Comparison of ENCODE assay signal across 9 cellular contexts in genomic region chr1:240575976-240576666, GRCh38. TPM values are rescaled to one million over a fixed set of nuclear protein-coding genes. Genes with fewer than 3 reads are reported as not detected.
DNase-seq lines count a peak whose midpoint lies in the region; ATAC-seq and TF ChIP-seq lines count a peak whose summit lies in the region.
"Had no signal": no experiment of that assay in that cellular context is flagged by ENCODE, and none has a peak within 500 bp of the region (broad histone marks: within the 10 kb centered on the region; RNA-seq: fewer than 3 reads in every experiment).

No MANE protein-coding gene starts in this region.

- intact Hi-C loops in natural killer cell (cut with micrococcal nuclease) = loop anchor here (2.0 kb wide), 1 partner anchor 37 kb away; the partner anchor contains the start of gene GREM2
- intact Hi-C loops in stomach (cut with DNase I; ENCODE audit: low total_unique reads) = no loop called here

- TF ChIP-seq EP300 in stomach (IDR thresholded peaks at IDR 0.05) = no peak

- peaks cover 22 to 23% of the 10 kb centered on the region in 2 donors for H3K4me1 Mint-ChIP-seq in natural killer cell

- H3K27me3 ChIP-seq in stomach = no peaks in the 10 kb centered on the region

- TF ChIP-seq CTCF in astrocyte of the cerebellum (IDR thresholded peaks at IDR 0.05; ENCODE audit: low read depth, low read length, missing control alignments) (no peak), natural killer cell (IDR thresholded peaks at IDR 0.05) (no peak), stomach (IDR thresholded peaks at IDR 0.05) (no peak)

- peak; percentile 23 for DNase-seq in CD1c-positive myeloid dendritic cell (ENCODE audit: extremely low spot score)
- DNase-seq in NCI-H82 treated with DMSO at 0.1 percent for 48 hours (lab: John Stamatoyannopoulos, UW; ENCODE audit: unreplicated experiment) = peak; percentile 50
- DNase-seq in astrocyte of the cerebellum (ENCODE audit: low read depth) = peak; percentile 47
- no peak for DNase-seq in natural killer cell
- no peak for DNase-seq in NCI-H2029 (lab: John Stamatoyannopoulos, UW)
- DNase-seq in stomach = no peak

- in situ Hi-C loops in astrocyte of the cerebellum (cut with HindIII; ENCODE audit: low sequenced_read_pairs) = no loop called here

- H3K4me3 Mint-ChIP-seq in natural killer cell = peak overlapping the region; percentile 82

- H3K36me3 Mint-ChIP-seq in natural killer cell = no peaks in the 10 kb centered on the region

- WGBS in stomach, 5 donors = 42 to 62% (median 58%) methylated on average over 9 of the region's 9 CpGs

- ATAC-seq in GM21390 (IDR thresholded peaks at IDR 0.05; ENCODE audit: unreplicated experiment) = peak; percentile 68
- peak; percentile 94 to 97 (median 95) for ATAC-seq in natural killer cell
- no peak for ATAC-seq in GM18861 (IDR thresholded peaks at IDR 0.05; ENCODE audit: unreplicated experiment)

- TF ChIP-seq POLR2A in stomach (IDR thresholded peaks at IDR 0.05) = no peak

- H3K9me3 ChIP-seq in stomach = no peaks in the 10 kb centered on the region

- no peaks in the 10 kb centered on the region for H3K9me3 Mint-ChIP-seq in natural killer cell

- no peaks in the 10 kb centered on the region for H3K4me1 ChIP-seq in stomach

- H3K36me3 ChIP-seq in stomach = no peaks in the 10 kb centered on the region

- peak overlapping the region; percentile 84 to 92 for H3K27ac Mint-ChIP-seq in natural killer cell

- peaks cover 2 to 7% of the 10 kb centered on the region in 2 donors for H3K27me3 Mint-ChIP-seq in natural killer cell (ENCODE audit: low read depth in 2 of 2)

- H3K4me3 ChIP-seq in astrocyte of the cerebellum (ENCODE audit: low read depth, low read length) (peak overlapping the region; percentile 0), stomach (peak overlapping the region in 2 of 4 donors; percentile 11 to 20)

- peak overlapping the region in 1 of 5 donors; percentile 46 for H3K27ac ChIP-seq in stomach

RNA-seq across cellular contexts. Expression of gene GREM2, which starts 35.8 kb away (rescaled TPM):
- under 1 TPM in 2 of 3 donors, not detected in 1; 0.08 to 0.34 TPM for total RNA-seq in natural killer cell
- 10 to 100 TPM in 1 of 5 donors, 1 to 10 TPM in 2, under 1 TPM in 1, not detected in 1; 0.45 to 10.5 (median 3.1) TPM for total RNA-seq in stomach
- polyA plus RNA-seq in stomach = 1 to 10 TPM; 2.0 to 5.6 (median 2.4) TPM
- total RNA-seq: lung microvascular endothelial cell had no signal

Comparison
In these comparisons a context has a peak if more than half of its experiments do, and no peak if none do; other contexts are left out.
1. DNase-seq: peak in CD1c-positive myeloid dendritic cell (single experiment), NCI-H82 treated with DMSO at 0.1 percent for 48 hours (single experiment) and astrocyte of the cerebellum (single experiment); none in natural killer cell (single experiment), NCI-H2029 (single experiment) and stomach (single experiment).